ENCODE assay signal across 5 cellular contexts in the genomic region with DNA sequence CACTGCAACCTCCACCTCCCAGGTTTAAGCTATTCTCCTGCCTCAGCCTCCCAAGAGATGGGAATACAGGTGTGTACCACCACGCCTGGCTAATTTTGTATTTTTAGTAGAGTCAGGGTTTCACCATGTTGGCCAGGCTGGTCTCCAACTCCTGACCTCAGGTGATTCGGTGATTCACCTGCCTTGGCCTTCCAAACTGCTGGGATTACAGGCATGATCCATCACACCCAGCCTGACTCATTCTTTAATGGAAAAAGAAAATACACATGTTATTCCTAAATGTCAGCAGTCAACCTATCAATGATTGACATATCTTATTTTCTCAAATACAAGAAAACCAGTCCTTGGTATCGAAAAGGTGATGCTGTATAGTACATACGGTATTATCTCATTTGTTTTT.
DNase-seq lines count a peak whose midpoint lies in the region; ATAC-seq, FAIRE-seq and TF ChIP-seq lines count a peak whose summit lies in the region.
"Not testable (repeated sequence)": the region's sequence is repeated elsewhere in the genome, so short reads cannot be mapped to it uniquely, and the experiment has no call there.

No MANE protein-coding gene starts in this region.

- ATAC-seq in RWPE2 (ENCODE audit: low read depth): peak; percentile 62
- ATAC-seq in GM12878: not testable (repeated sequence)

- not testable (repeated sequence) for H3K27me3 ChIP-seq in RWPE2 (ENCODE audit: insufficient read depth, poor library complexity, severe bottlenecking); GM12878 (replicated peaks in 1 of 2; ENCODE audit: control insufficient read depth in 2 of 2, insufficient read depth in 2 of 2, low read length in 1 of 2); bronchial epithelial cell (ENCODE audit: control insufficient read depth, insufficient read depth, low read length)

- H2AFZ ChIP-seq in GM12878 (ENCODE audit: control insufficient read depth, low read depth, low read length): not testable (repeated sequence)

- not testable (repeated sequence) for H4K20me1 ChIP-seq in GM12878 (ENCODE audit: control insufficient read depth, insufficient read depth)

- CTCF ChIA-PET in GM12878 (lab: Yijun Ruan, JAX): not testable (repeated sequence)

- not testable (repeated sequence) for H3K4me3 ChIP-seq in RWPE2 (ENCODE audit: severe bottlenecking); GM12878; bronchial epithelial cell (ENCODE audit: low read depth, low read length); epithelial cell of esophagus (ENCODE audit: low read length)

- H3K27ac ChIP-seq in RWPE2 (ENCODE audit: poor library complexity, severe bottlenecking); GM12878 (ENCODE audit: control insufficient read depth, insufficient read depth): not testable (repeated sequence)

- not testable (repeated sequence) for TF ChIP-seq CTCF in RWPE2 (IDR thresholded peaks at IDR 0.05; ENCODE audit: poor library complexity, severe bottlenecking); GM12878 (IDR thresholded peaks at IDR 0.05 in 2 of 3, conservative IDR thresholded peaks at IDR 0.05 in 1 of 3; ENCODE audit: control insufficient read depth in 2 of 3, extremely low read depth in 1 of 3, insufficient read depth in 1 of 3, low read depth in 3 of 3, low read length in 3 of 3); bronchial epithelial cell (IDR thresholded peaks at IDR 0.05; ENCODE audit: insufficient read depth, low read length, severe bottlenecking); epithelial cell of esophagus (IDR thresholded peaks at IDR 0.05; ENCODE audit: insufficient read depth, low read depth, low read length, missing control alignments)

- SMC1A ChIA-PET in GM12878 (lab: Charles Lee; ENCODE audit: uncharacterized antibody, unreplicated experiment): not testable (repeated sequence)

- H3K36me3 ChIP-seq in RWPE2 (ENCODE audit: low read depth); GM12878 (ENCODE audit: control insufficient read depth in 2 of 2, insufficient read depth in 2 of 2, low read length in 1 of 2); bronchial epithelial cell (ENCODE audit: control insufficient read depth, insufficient read depth, low read length): not testable (repeated sequence)

- WGBS in GM12878 (ENCODE audit: insufficient coverage, insufficient replicate concordance, low lambda C conversion rate, missing lambda C conversion rate): 16% methylated on average over 4 of the region's 4 CpGs

- not testable (repeated sequence) for H3K4me2 ChIP-seq in GM12878 (ENCODE audit: control insufficient read depth, insufficient read depth)

- intact Hi-C loops in GM12878 (cut with micrococcal nuclease; ENCODE audit: unreplicated experiment): not testable (repeated sequence)

- peak; percentile 18 for FAIRE-seq in GM12878 (lab: Jason Lieb, UNC)
- FAIRE-seq in bronchial epithelial cell (lab: Jason Lieb, UNC): not testable (repeated sequence)

- H3K79me2 ChIP-seq in GM12878 (ENCODE audit: control insufficient read depth, insufficient read depth, low read length): not testable (repeated sequence)

- not testable (repeated sequence) for TF ChIP-seq RAD21 in GM12878 (IDR thresholded peaks at IDR 0.05; ENCODE audit: insufficient read depth, low read depth, low read length)

- not testable (repeated sequence) for DNase-seq in RWPE2 (ENCODE audit: low spot score); GM12878 (ENCODE audit: low read depth, low spot score)
- peak; percentile 37 for DNase-seq in bronchial epithelial cell (ENCODE audit: low read depth)
- DNase-seq in epithelial cell of esophagus (ENCODE audit: low read depth): peak; percentile 56
- DNase-seq in kidney tubule cell (ENCODE audit: low spot score): peak; percentile 30

- not testable (repeated sequence) for TF ChIP-seq EP300 in GM12878 (IDR thresholded peaks at IDR 0.05; ENCODE audit: borderline replicate concordance in 1 of 2, control insufficient read depth in 1 of 2, low read depth in 2 of 2, low read length in 2 of 2)

- H3K9me3 ChIP-seq in RWPE2 (ENCODE audit: severe bottlenecking); GM12878 (replicated peaks; ENCODE audit: control insufficient read depth, insufficient read depth, low read length): not testable (repeated sequence)

- in situ Hi-C loops in GM12878 (cut with MboI): not testable (repeated sequence)

- POLR2A ChIA-PET in GM12878 (lab: Charles Lee): not testable (repeated sequence)

- not testable (repeated sequence) for H3K9ac ChIP-seq in GM12878 (ENCODE audit: control insufficient read depth, insufficient read depth, low read length)

- not testable (repeated sequence) for TF ChIP-seq POLR2A in GM12878 (IDR thresholded peaks at IDR 0.05; ENCODE audit: low read depth, low read length)

- H3K4me1 ChIP-seq in RWPE2 (ENCODE audit: insufficient read depth, poor library complexity, severe bottlenecking); GM12878 (ENCODE audit: control insufficient read depth, insufficient read depth, low read length): not testable (repeated sequence)

- RAD21 ChIA-PET in GM12878 (lab: Charles Lee; ENCODE audit: unreplicated experiment): not testable (repeated sequence)

- not testable (repeated sequence) for BruUV-seq in GM12878 (replicated peaks; lab: Mats Ljungman, UMichigan)
